1 cellular context compared by ENCODE assay signal in genomic region chr3:15797600-15798303, GRCh38.
TF ChIP-seq lines count a peak whose summit lies in the region.

Gene ANKRD28, minus strand, starts transcription at chr3:15797979. Its CDS starts 1,458 bp downstream, at chr3:15796521.

TF ChIP-seq in GM12878, 131 proteins besides CTCF, POLR2A, EP300 and RAD21 (continued from another document):
- TF ChIP-seq CREM (IDR thresholded peaks at IDR 0.05; ENCODE audit: low read depth) (no peak), SIN3A (IDR thresholded peaks at IDR 0.05; ENCODE audit: low read depth, low read length) (no peak), SP1 (IDR thresholded peaks at IDR 0.05; ENCODE audit: low read depth, low read length) (no peak), HCFC1 (IDR thresholded peaks at IDR 0.05; ENCODE audit: low read length) (no peak), MTA2 (IDR thresholded peaks at IDR 0.05; ENCODE audit: low read depth) (peak; percentile 54; the same call in 1 of the 2 replicates), ELK1 (IDR thresholded peaks at IDR 0.05; ENCODE audit: low read depth, low read length) (no peak), SREBF2 (IDR thresholded peaks at IDR 0.05; ENCODE audit: low read length) (no peak), MYC (IDR thresholded peaks at IDR 0.05; ENCODE audit: insufficient read depth, insufficient read length, insufficient replicate concordance, low read length, severe bottlenecking) (no peak), TARDBP (IDR thresholded peaks at IDR 0.05; ENCODE audit: borderline replicate concordance) (no peak), NRF1 (conservative IDR thresholded peaks at IDR 0.05; ENCODE audit: low read depth, low read length) (no peak), NBN (IDR thresholded peaks at IDR 0.05) (no peak), BCL3 (IDR thresholded peaks at IDR 0.05; ENCODE audit: borderline replicate concordance, insufficient read depth, low read depth, low read length, poor library complexity, severe bottlenecking) (no peak), ZNF24 (IDR thresholded peaks at IDR 0.05) (no peak), EED (IDR thresholded peaks at IDR 0.05; ENCODE audit: low read depth) (peak; percentile 40), KLF5 (IDR thresholded peaks at IDR 0.05; ENCODE audit: partially characterized antibody) (no peak), DPF2 (IDR thresholded peaks at IDR 0.05) (no peak), PRDM15 (CRISPR knock-in tag; IDR thresholded peaks at IDR 0.05) (no peak), POLR2AphosphoS2 (IDR thresholded peaks at IDR 0.05; ENCODE audit: low read depth, low read length) (no peak), E2F4 (IDR thresholded peaks at IDR 0.05; ENCODE audit: low read depth, low read length) (no peak), TAF1 (IDR thresholded peaks at IDR 0.05; ENCODE audit: borderline replicate concordance, low read depth, low read length) (peak; percentile 20; the same call in 1 of the 2 replicates), BCLAF1 (IDR thresholded peaks at IDR 0.05) (no peak), PBX3 (IDR thresholded peaks at IDR 0.05; ENCODE audit: insufficient replicate concordance, low read depth, low read length) (no peak), PAX5 (IDR thresholded peaks at IDR 0.05; ENCODE audit: borderline replicate concordance, low read depth, low read length) (no peak), SMAD5 (IDR thresholded peaks at IDR 0.05; ENCODE audit: low read depth) (no peak), IKZF1 (conservative IDR thresholded peaks at IDR 0.05) (peak; percentile 70), EZH2 (IDR thresholded peaks at IDR 0.05; ENCODE audit: borderline replicate concordance, control insufficient read depth, low read depth, low read length) (no peak), SMARCA5 (IDR thresholded peaks at IDR 0.05) (0 out of 2 replicates have a peak, but pooled peaks have one; percentile 50), RB1 (IDR thresholded peaks at IDR 0.05; ENCODE audit: borderline replicate concordance) (no peak), BACH1 (IDR thresholded peaks at IDR 0.05; ENCODE audit: borderline replicate concordance) (0 out of 2 replicates have a peak, but pooled peaks have one; percentile 49), YBX1 (IDR thresholded peaks at IDR 0.05) (no peak), CBFB (IDR thresholded peaks at IDR 0.05; ENCODE audit: low read depth) (no peak), FOS (IDR thresholded peaks at IDR 0.05; ENCODE audit: borderline replicate concordance, extremely low read depth, insufficient read length) (no peak), HDAC2 (IDR thresholded peaks at IDR 0.05) (no peak), USF2 (IDR thresholded peaks at IDR 0.05; ENCODE audit: borderline replicate concordance, low read depth, low read length) (no peak), CBX3 (IDR thresholded peaks at IDR 0.05; ENCODE audit: borderline replicate concordance, low read depth) (no peak), SPI1 (IDR thresholded peaks at IDR 0.05; ENCODE audit: borderline replicate concordance, insufficient read depth, low read depth, low read length) (no peak), E2F8 (IDR thresholded peaks at IDR 0.05; ENCODE audit: low read depth, partially characterized antibody) (no peak), CHD4 (IDR thresholded peaks at IDR 0.05) (no peak), TCF7 (IDR thresholded peaks at IDR 0.05; ENCODE audit: borderline replicate concordance) (no peak), PAX8 (IDR thresholded peaks at IDR 0.05) (no peak), CHD1 (IDR thresholded peaks at IDR 0.05; ENCODE audit: low read depth, low read length) (peak; percentile 87; the same call in 1 of the 2 replicates), MAX (IDR thresholded peaks at IDR 0.05; ENCODE audit: low read depth, low read length) (no peak), MEF2B (IDR thresholded peaks at IDR 0.05; ENCODE audit: partially characterized antibody, poor library complexity, severe bottlenecking) (no peak), PML (IDR thresholded peaks at IDR 0.05; ENCODE audit: low read length) (peak; percentile 51; the same call in 1 of the 2 replicates), IRF3 (IDR thresholded peaks at IDR 0.05) (no peak), RELB (IDR thresholded peaks at IDR 0.05; ENCODE audit: low read depth) (peak; percentile 67), FOXK2 (IDR thresholded peaks at IDR 0.05) (no peak), RUNX3 (IDR thresholded peaks at IDR 0.05; ENCODE audit: low read length) (peak; percentile 71), POLR2AphosphoS5 (IDR thresholded peaks at IDR 0.05; ENCODE audit: low read length) (peak; percentile 58; the same call in 1 of the 2 replicates), ASH2L (IDR thresholded peaks at IDR 0.05; ENCODE audit: borderline replicate concordance, low read depth) (no peak)
